Comparison of ENCODE assay signal across 14 cellular contexts in the genomic region with DNA sequence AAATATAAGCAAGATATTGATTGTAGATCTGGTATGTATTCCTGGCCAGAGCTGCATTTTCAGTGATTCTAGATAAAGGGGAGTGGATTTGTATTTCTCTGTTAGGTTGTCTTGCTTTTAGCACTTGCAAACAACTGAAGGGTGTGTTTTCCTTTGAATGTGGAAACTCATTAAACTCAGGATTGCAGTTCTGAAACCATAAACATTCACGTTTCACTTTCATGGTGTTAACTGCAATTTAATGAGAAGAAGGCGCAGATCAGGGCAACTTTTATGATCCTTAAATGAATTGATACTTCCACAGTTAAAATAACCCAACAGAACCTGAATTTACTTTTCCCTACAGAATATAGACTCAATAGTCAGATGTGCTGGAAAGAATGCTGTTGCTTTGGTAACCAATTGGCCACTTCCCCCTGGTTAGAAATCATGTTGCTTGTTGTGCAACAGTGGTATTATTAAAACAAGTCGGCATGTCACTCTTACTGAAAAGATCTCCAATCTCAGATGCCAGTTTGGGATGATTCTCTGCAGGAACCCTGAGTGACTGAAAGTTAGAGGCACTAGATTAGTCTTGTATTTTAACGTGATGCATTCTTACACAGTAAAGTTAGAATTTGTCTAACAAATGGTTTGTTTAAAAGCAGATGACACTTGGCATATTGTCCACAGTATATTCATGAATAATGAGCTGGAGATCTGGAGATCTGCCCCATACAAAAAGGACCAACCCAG.
DNase-seq lines count a peak whose midpoint lies in the region; ATAC-seq and TF ChIP-seq lines count a peak whose summit lies in the region.
"Had no signal": no experiment of that assay in that cellular context is flagged by ENCODE, and none has a peak within 500 bp of the region (broad histone marks: within the 10 kb centered on the region; RNA-seq: fewer than 3 reads in every experiment).

No MANE protein-coding gene starts in this region.

- TF ChIP-seq CTCF in mammary epithelial cell (conservative IDR thresholded peaks at IDR 0.05 in 1 of 2, IDR thresholded peaks at IDR 0.05 in 1 of 2; ENCODE audit: extremely low read depth in 1 of 2, insufficient read depth in 1 of 2, low read depth in 1 of 2, low read length in 2 of 2) (no peak), mucosa of descending colon (IDR thresholded peaks at IDR 0.05) (no peak)

- H3K36me3 ChIP-seq in mammary epithelial cell (ENCODE audit: insufficient read depth, low read length): no peaks in the 10 kb centered on the region
- no peaks in the 10 kb centered on the region for H3K36me3 ChIP-seq in mucosa of descending colon (ENCODE audit: low read depth)
- H3K36me3 ChIP-seq: Peyer's patch had no signal

- intact Hi-C loops in mammary epithelial cell (cut with micrococcal nuclease) (no loop called here), mucosa of descending colon (cut with DNase I, micrococcal nuclease) (no loop called here)

- in situ Hi-C loops in mammary epithelial cell (cut with MboI; ENCODE audit: low sequenced_read_pairs in 2 of 2): no loop called here
- in situ Hi-C loops in KBM-7 (cut with MboI; ENCODE audit: low pct_unique_long_range_greater_than_20kb, low sequenced_read_pairs): no loop called here

- H4K20me1 ChIP-seq in mammary epithelial cell (ENCODE audit: insufficient read depth, low read length): no peaks in the 10 kb centered on the region

- H3K9ac ChIP-seq in mammary epithelial cell (ENCODE audit: insufficient read depth, low read length): no peak overlapping the region

- CTCF ChIA-PET in mammary epithelial cell (lab: Charles Lee; ENCODE audit: low non-redundant PET): no interaction called here

- no peaks in the 10 kb centered on the region for H3K79me2 ChIP-seq in mammary epithelial cell (ENCODE audit: insufficient read depth, low read length)

- dilution Hi-C loops in mammary epithelial cell (cut with HindIII; ENCODE audit: low sequenced_read_pairs): no loop called here

- peak; percentile 54 for DNase-seq in AG20443 (ENCODE audit: low spot score)
- DNase-seq in M059J (ENCODE audit: low read depth): peak; percentile 48
- DNase-seq in mammary epithelial cell: peak; percentile 43
- peak in 1 of 3 donors; percentile 13 for DNase-seq in mucosa of descending colon
- DNase-seq in KBM-7: no peak
- DNase-seq in activated naive CD4-positive, alpha-beta T cell treated with anti-CD3 and anti-CD28 coated beads, Interleukin-2, amount 50 U/mL, for 16 hours: no peak
- no peak for DNase-seq in activated gamma-delta T cell (lab: John Stamatoyannopoulos, UW)
- DNase-seq: caudate nucleus, left ventricle myocardium superior, NCI-H1417 treated with DMSO at 0.1 percent for 48 hours, Peyer's patch had no signal

- H3K4me1 ChIP-seq in mammary epithelial cell (ENCODE audit: insufficient read depth, low read length) (peaks cover 6% of the 10 kb centered on the region), mucosa of descending colon (ENCODE audit: low read depth) (peaks cover 21% of the 10 kb centered on the region)
- H3K4me1 ChIP-seq: Peyer's patch had no signal

- H3K4me2 ChIP-seq in mammary epithelial cell (ENCODE audit: insufficient read depth, low read depth, low read length): no peak overlapping the region

- H3K27ac ChIP-seq in mammary epithelial cell (ENCODE audit: insufficient read depth, low read depth, low read length): no peak overlapping the region
- H3K27ac ChIP-seq: HL-60, Peyer's patch had no signal

- no peaks in the 10 kb centered on the region for H3K9me3 ChIP-seq in mammary epithelial cell (replicated peaks; ENCODE audit: insufficient read depth, low read length)
- no peaks in the 10 kb centered on the region for H3K9me3 ChIP-seq in mucosa of descending colon
- H3K9me3 ChIP-seq: Peyer's patch had no signal

- H3K4me3 ChIP-seq in mammary epithelial cell (replicated peaks in 1 of 3; ENCODE audit: insufficient read depth in 1 of 3, low read depth in 2 of 3, low read length in 3 of 3) (no peak overlapping the region), mucosa of descending colon (no peak overlapping the region)
- H3K4me3 ChIP-seq: Peyer's patch had no signal

- ATAC-seq in mucosa of descending colon: peak; percentile 69
- ATAC-seq in HG02588 (IDR thresholded peaks at IDR 0.05; ENCODE audit: unreplicated experiment): no peak
- ATAC-seq: esophagus mucosa, left ventricle myocardium superior had no signal

- BruUV-seq in mammary epithelial cell (replicated peaks; lab: Mats Ljungman, UMichigan): no TSS peak

- no peaks in the 10 kb centered on the region for H3K27me3 ChIP-seq in mammary epithelial cell (ENCODE audit: insufficient read depth, low read length)
- H3K27me3 ChIP-seq: Peyer's patch had no signal

- H2AFZ ChIP-seq in mammary epithelial cell (ENCODE audit: low read depth, low read length): peak overlapping the region; percentile 11

- 40% methylated on average over 4 of the region's 4 CpGs for WGBS in mammary epithelial cell (ENCODE audit: low coverage, missing lambda C conversion rate)

Comparison
In these comparisons a context has a peak if more than half of its experiments do, and no peak if none do; other contexts are left out.
1. DNase-seq: peak in AG20443 (single experiment), M059J (single experiment) and mammary epithelial cell (single experiment); none in KBM-7 (single experiment), activated naive CD4-positive, alpha-beta T cell treated with anti-CD3 and anti-CD28 coated beads, Interleukin-2, amount 50 U/mL, for 16 hours (single experiment) and activated gamma-delta T cell (single experiment).